ENCODE assay signal across 9 cellular contexts in the genomic region with DNA sequence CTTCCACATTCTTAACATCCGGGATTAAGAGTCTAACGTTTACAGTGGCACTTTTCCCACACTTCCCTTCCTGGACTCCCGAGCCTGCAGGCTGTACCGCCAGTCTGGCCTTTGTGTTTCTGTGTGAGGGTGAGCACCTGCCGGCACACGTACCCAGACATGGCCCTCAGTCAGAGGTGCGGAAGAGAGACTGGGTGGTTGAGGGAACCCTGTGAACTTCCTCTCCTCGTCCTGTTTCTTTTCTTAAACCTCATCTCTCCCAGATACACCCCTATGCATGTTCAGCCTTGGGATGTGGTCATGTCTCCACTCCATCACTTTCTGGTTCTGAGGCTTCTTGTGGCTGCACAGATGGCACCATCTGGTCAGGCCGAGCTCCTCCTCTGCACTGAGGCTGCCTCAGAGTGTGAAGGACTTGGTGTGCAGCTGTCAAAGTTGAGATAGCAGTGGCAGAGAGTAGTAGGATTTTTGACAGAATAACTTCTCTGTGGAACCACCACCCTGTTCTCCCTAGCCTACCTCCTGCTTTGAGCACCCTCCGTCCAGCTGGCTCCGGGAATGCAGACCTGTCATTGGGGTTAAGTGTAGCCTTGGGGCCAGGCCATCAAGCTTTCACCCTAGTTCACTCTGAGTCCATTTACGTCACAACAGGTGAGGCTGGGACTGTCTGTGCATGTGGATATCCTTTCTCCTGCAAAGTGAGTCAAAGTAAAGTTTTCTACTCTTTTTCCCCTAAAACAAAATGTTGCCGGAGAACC. TPM values are rescaled to one million over a fixed set of nuclear protein-coding genes. Genes with fewer than 3 reads are reported as not detected.
DNase-seq lines count a peak whose midpoint lies in the region; ATAC-seq, FAIRE-seq and TF ChIP-seq lines count a peak whose summit lies in the region.
"Had no signal": no experiment of that assay in that cellular context is flagged by ENCODE, and none has a peak within 500 bp of the region (broad histone marks: within the 10 kb centered on the region; RNA-seq: fewer than 3 reads in every experiment).

No MANE protein-coding gene starts in this region.

- H3K36me3 ChIP-seq in small intestine (ENCODE audit: control insufficient read depth in 2 of 2, insufficient read depth in 2 of 2, low read length in 2 of 2), result no peaks in the 10 kb centered on the region

- peaks cover 10% of the 10 kb centered on the region for H3K4me1 Mint-ChIP-seq in activated CD4-positive, alpha-beta T cell treated with anti-CD3 and anti-CD28 coated beads, Interleukin-2, amount 10 ng/mL, durations not matched to agents 7 days and 5 days
- H3K4me1 Mint-ChIP-seq in activated CD4-positive, alpha-beta T cell treated with anti-CD3 and anti-CD28 coated beads, Interleukin-2, amount 10 ng/mL, durations not matched to agents 24 days and 14 days, result peaks cover 13% of the 10 kb centered on the region
- H3K4me1 Mint-ChIP-seq in WTC11, result peaks cover 87% of the 10 kb centered on the region

- intact Hi-C loops in activated CD4-positive, alpha-beta T cell treated with anti-CD3 and anti-CD28 coated beads, Interleukin-2, amount 10 ng/mL, durations not matched to agents 24 days and 14 days (cut with micrococcal nuclease), result no loop called here

- H3K9me3 ChIP-seq in small intestine (ENCODE audit: control insufficient read depth, low read depth), result no peaks in the 10 kb centered on the region

- H3K36me3 Mint-ChIP-seq in activated CD4-positive, alpha-beta T cell treated with anti-CD3 and anti-CD28 coated beads, Interleukin-2, amount 10 ng/mL, durations not matched to agents 7 days and 5 days (ENCODE audit: low read depth), result no peaks in the 10 kb centered on the region
- H3K36me3 Mint-ChIP-seq in activated CD4-positive, alpha-beta T cell treated with anti-CD3 and anti-CD28 coated beads, Interleukin-2, amount 10 ng/mL, durations not matched to agents 24 days and 14 days (ENCODE audit: low read depth), result no peaks in the 10 kb centered on the region
- H3K36me3 Mint-ChIP-seq in WTC11, result peaks cover 95% of the 10 kb centered on the region

- POLR2A ChIA-PET in activated CD4-positive, alpha-beta T cell treated with anti-CD3 and anti-CD28 coated beads, Interleukin-2, amount 10 ng/mL, durations not matched to agents 7 days and 5 days (lab: Charles Lee), result interaction anchor here (0.5 to 0.8 kb wide), 3 partner anchors 23 to 334 kb away, joined by 3 read pairs; no protein-coding TSS in a partner anchor
- POLR2A ChIA-PET in WTC11 (lab: Charles Lee) (interaction anchor here (1.3 to 1.4 kb wide), 3 partner anchors 10 to 167 kb away, joined by 3 read pairs; no protein-coding TSS in a partner anchor), GM10248 (lab: Yijun Ruan, JAX) (interaction anchor here (0.5 to 0.6 kb wide), 2 partner anchors 161 to 1094 kb away, joined by 3 to 4 read pairs; no protein-coding TSS in a partner anchor)

- peak; percentile 51 for ATAC-seq in HG03066 (IDR thresholded peaks at IDR 0.05; ENCODE audit: low read depth, unreplicated experiment)
- peak; percentile 6 for ATAC-seq in WTC11

- H3K4me3 Mint-ChIP-seq in activated CD4-positive, alpha-beta T cell treated with anti-CD3 and anti-CD28 coated beads, Interleukin-2, amount 10 ng/mL, durations not matched to agents 7 days and 5 days, result no peak overlapping the region
- H3K4me3 Mint-ChIP-seq in activated CD4-positive, alpha-beta T cell treated with anti-CD3 and anti-CD28 coated beads, Interleukin-2, amount 10 ng/mL, durations not matched to agents 24 days and 14 days, result no peak overlapping the region
- H3K4me3 Mint-ChIP-seq in WTC11, result no peak overlapping the region

- H3K9me3 Mint-ChIP-seq in activated CD4-positive, alpha-beta T cell treated with anti-CD3 and anti-CD28 coated beads, Interleukin-2, amount 10 ng/mL, durations not matched to agents 7 days and 5 days, result no peaks in the 10 kb centered on the region
- H3K9me3 Mint-ChIP-seq in activated CD4-positive, alpha-beta T cell treated with anti-CD3 and anti-CD28 coated beads, Interleukin-2, amount 10 ng/mL, durations not matched to agents 24 days and 14 days, result no peaks in the 10 kb centered on the region
- no peaks in the 10 kb centered on the region for H3K9me3 Mint-ChIP-seq in WTC11

- WGBS in small intestine, 3 donors, result 44 to 55% (median 46%) methylated on average over 13 of the region's 13 CpGs

- H3K4me3 ChIP-seq in small intestine (ENCODE audit: low read depth in 1 of 2, low read length in 2 of 2), result no peak overlapping the region

- no peaks in the 10 kb centered on the region for H3K27me3 ChIP-seq in small intestine (ENCODE audit: control insufficient read depth in 2 of 2, insufficient read depth in 2 of 2, low read length in 2 of 2)

- no peaks in the 10 kb centered on the region for H3K4me1 ChIP-seq in small intestine (ENCODE audit: control insufficient read depth in 2 of 2, insufficient read depth in 1 of 2, low read depth in 1 of 2, low read length in 1 of 2)

- CTCF ChIA-PET in activated CD4-positive, alpha-beta T cell treated with anti-CD3 and anti-CD28 coated beads, Interleukin-2, amount 10 ng/mL, durations not matched to agents 7 days and 5 days (lab: Charles Lee), result interaction anchor here (1.1 to 1.3 kb wide), 2 partner anchors 9 to 11 kb away, joined by 3 to 6 read pairs; no protein-coding TSS in a partner anchor
- CTCF ChIA-PET in WTC11 (lab: Charles Lee) (interaction anchor here (1.0 to 3.5 kb wide), 5 partner anchors 13 to 61 kb away, joined by 3 to 24 read pairs (median 3); no protein-coding TSS in a partner anchor), GM10248 (lab: Yijun Ruan, JAX) (interaction anchor here (0.7 to 8.0 kb wide), 7 partner anchors 8 to 124 kb away, joined by 3 to 87 read pairs (median 3); a partner anchor contains a TSS)

- H3K27me3 Mint-ChIP-seq in activated CD4-positive, alpha-beta T cell treated with anti-CD3 and anti-CD28 coated beads, Interleukin-2, amount 10 ng/mL, durations not matched to agents 7 days and 5 days, result no peaks in the 10 kb centered on the region
- no peaks in the 10 kb centered on the region for H3K27me3 Mint-ChIP-seq in activated CD4-positive, alpha-beta T cell treated with anti-CD3 and anti-CD28 coated beads, Interleukin-2, amount 10 ng/mL, durations not matched to agents 24 days and 14 days
- H3K27me3 Mint-ChIP-seq in WTC11 (ENCODE audit: low read depth), result no peaks in the 10 kb centered on the region

- no peak for FAIRE-seq in small intestine (lab: Jason Lieb, UNC)

- peak overlapping the region; percentile 72 for H3K27ac Mint-ChIP-seq in activated CD4-positive, alpha-beta T cell treated with anti-CD3 and anti-CD28 coated beads, Interleukin-2, amount 10 ng/mL, durations not matched to agents 7 days and 5 days
- H3K27ac Mint-ChIP-seq in activated CD4-positive, alpha-beta T cell treated with anti-CD3 and anti-CD28 coated beads, Interleukin-2, amount 10 ng/mL, durations not matched to agents 24 days and 14 days, result no peak overlapping the region
- peak overlapping the region; percentile 88 for H3K27ac Mint-ChIP-seq in WTC11

- DNase-seq in activated CD4-positive, alpha-beta T cell treated with anti-CD3 and anti-CD28 coated beads, Interleukin-2, amount 10 ng/mL, durations not matched to agents 7 days and 5 days, result no peak
- DNase-seq in activated CD4-positive, alpha-beta T cell treated with anti-CD3 and anti-CD28 coated beads, Interleukin-2, amount 10 ng/mL, durations not matched to agents 24 days and 14 days, result no peak
- DNase-seq in WTC11 (ENCODE audit: low spot score) (no peak), small intestine (peak; percentile 22), A172 (ENCODE audit: low spot score) (no peak), GM10248 (ENCODE audit: extremely low spot score) (no peak), pons (ENCODE audit: low spot score) (no peak)

- no peak overlapping the region for H3K27ac ChIP-seq in small intestine (ENCODE audit: low read depth in 1 of 2, low read length in 1 of 2)
- H3K27ac ChIP-seq: KMS-11 had no signal

- no peak for TF ChIP-seq CTCF in WTC11 (IDR thresholded peaks at IDR 0.05)
- TF ChIP-seq CTCF in GM10248 (IDR thresholded peaks at IDR 0.05; ENCODE audit: control extremely low read depth, extremely low read depth, low read depth, missing control alignments), result no peak

TF ChIP-seq in WTC11, 78 proteins besides CTCF, POLR2A, EP300 and RAD21 (continues in another document):
- TF ChIP-seq, protein P1, sequence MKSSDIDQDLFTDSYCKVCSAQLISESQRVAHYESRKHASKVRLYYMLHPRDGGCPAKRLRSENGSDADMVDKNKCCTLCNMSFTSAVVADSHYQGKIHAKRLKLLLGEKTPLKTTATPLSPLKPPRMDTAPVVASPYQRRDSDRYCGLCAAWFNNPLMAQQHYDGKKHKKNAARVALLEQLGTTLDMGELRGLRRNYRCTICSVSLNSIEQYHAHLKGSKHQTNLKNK (CRISPR knock-in tag; IDR thresholded peaks at IDR 0.05), result no peak; the same call in 1 of the 2 replicates
- TF ChIP-seq ZNF416 (CRISPR knock-in tag; IDR thresholded peaks at IDR 0.05) (no peak), ZNF396 (CRISPR knock-in tag; IDR thresholded peaks at IDR 0.05; ENCODE audit: borderline replicate concordance) (no peak), SP1 (CRISPR knock-in tag; conservative IDR thresholded peaks at IDR 0.05) (no peak), FOXJ3 (CRISPR knock-in tag; IDR thresholded peaks at IDR 0.05; ENCODE audit: borderline replicate concordance) (no peak), CREB1 (CRISPR knock-in tag; IDR thresholded peaks at IDR 0.05) (no peak), IRF2 (CRISPR knock-in tag; IDR thresholded peaks at IDR 0.05; ENCODE audit: borderline replicate concordance, low read depth) (0 out of 2 replicates have a peak, but pooled peaks have one; percentile 37)

RNA-seq across cellular contexts. Expression of a gene that starts 31.4 kb away (rescaled TPM):
- total RNA-seq in activated CD4-positive, alpha-beta T cell treated with anti-CD3 and anti-CD28 coated beads, Interleukin-2, amount 10 ng/mL, durations not matched to agents 7 days and 5 days, result under 1 TPM in 1 of 2 experiments, not detected in 1; 0.12 TPM
- total RNA-seq in activated CD4-positive, alpha-beta T cell treated with anti-CD3 and anti-CD28 coated beads, Interleukin-2, amount 10 ng/mL, durations not matched to agents 24 days and 14 days, result 0.54 and 0.84 TPM in 2 replicates
- 251 to 303 TPM (median 254 TPM) in 3 replicates for total RNA-seq in WTC11 (2021)
- under 1 TPM in 2 of 3 donors, not detected in 1; 0.27 to 0.30 TPM for polyA plus RNA-seq in small intestine
- total RNA-seq in A172 (2014; rRNA removed; shearing (Covaris generic)), result 1.9 and 2.9 TPM in 2 replicates

RNA-seq across cellular contexts. Expression of a gene that starts 33.9 kb away (rescaled TPM):
- 10 to 100 TPM; 51.8 to 57.7 TPM for total RNA-seq in activated CD4-positive, alpha-beta T cell treated with anti-CD3 and anti-CD28 coated beads, Interleukin-2, amount 10 ng/mL, durations not matched to agents 7 days and 5 days
- 43.7 and 47.6 TPM in 2 replicates for total RNA-seq in activated CD4-positive, alpha-beta T cell treated with anti-CD3 and anti-CD28 coated beads, Interleukin-2, amount 10 ng/mL, durations not matched to agents 24 days and 14 days
- 38.6 to 41.7 TPM (median 40.2 TPM) in 3 replicates for total RNA-seq in WTC11 (2021)
- polyA plus RNA-seq in small intestine, result 10 to 100 TPM in 1 of 3 donors, 1 to 10 TPM in 2; 5.7 to 11.1 (median 8.7) TPM
- 71.1 and 83.0 TPM in 2 replicates for total RNA-seq in A172 (2014; rRNA removed; shearing (Covaris generic))

Comparison
In these comparisons a context has a peak if more than half of its experiments do, and no peak if none do; other contexts are left out.
1. RNA of a gene that starts 31.4 kb away (total RNA-seq): 251 to 303 TPM in WTC11; 1.9 to 2.9 TPM in A172, 0.54 to 0.84 TPM in activated CD4-positive, alpha-beta T cell treated with anti-CD3 and anti-CD28 coated beads, Interleukin-2, amount 10 ng/mL, durations not matched to agents 24 days and 14 days and 0.12 TPM in activated CD4-positive, alpha-beta T cell treated with anti-CD3 and anti-CD28 coated beads, Interleukin-2, amount 10 ng/mL, durations not matched to agents 7 days and 5 days; every median in the first group is over 10 times any median in the second.